10 cellular contexts compared by ENCODE assay signal in genomic region chr3:165837058-165837525, GRCh38. TPM values are rescaled to one million over a fixed set of nuclear protein-coding genes. Genes with fewer than 3 reads are reported as not detected.
DNase-seq lines count a peak whose midpoint lies in the region; ATAC-seq, FAIRE-seq and TF ChIP-seq lines count a peak whose summit lies in the region.
"Had no signal": no experiment of that assay in that cellular context is flagged by ENCODE, and none has a peak within 500 bp of the region (broad histone marks: within the 10 kb centered on the region; RNA-seq: fewer than 3 reads in every experiment).

Gene BCHE, minus strand, starts transcription at chr3:165837423. Its CDS starts 6,390 bp downstream, at chr3:165831033.

- 6% methylated on average over 6 of the region's 6 CpGs for whole genome bisulfite sequencing in suprapubic skin

- H3K4me1 ChIP-seq in KMS-11 (ENCODE audit: low read depth, poor library complexity, severe bottlenecking) (peaks cover 59% of the 10 kb centered on the region), astrocyte (ENCODE audit: insufficient read depth, low read length) (no peaks in the 10 kb centered on the region), iPS-15b (ENCODE audit: control insufficient read depth, insufficient read depth, low read length) (peaks cover 3% of the 10 kb centered on the region), suprapubic skin (peaks cover 13% of the 10 kb centered on the region)

- no peaks in the 10 kb centered on the region for H3K27me3 Mint-ChIP-seq in astrocyte (ENCODE audit: low read depth, unreplicated experiment)
- H3K27me3 Mint-ChIP-seq: IgD-negative memory B cell had no signal

- no peak for TF ChIP-seq EP300 in suprapubic skin (IDR thresholded peaks at IDR 0.05)

- no peaks in the 10 kb centered on the region for H3K36me3 Mint-ChIP-seq in astrocyte (ENCODE audit: low read depth, unreplicated experiment)
- H3K36me3 Mint-ChIP-seq: IgD-negative memory B cell had no signal

- H3K9me3 Mint-ChIP-seq in astrocyte (ENCODE audit: unreplicated experiment): no peaks in the 10 kb centered on the region

- H3K9ac ChIP-seq in KMS-11 (peak within 1 kb of the TSS; percentile 33), astrocyte (ENCODE audit: low read length) (peak within 1 kb of the TSS; percentile 75), iPS-15b (ENCODE audit: low read depth, low read length) (no peak within 1 kb of the TSS)

- H3K79me2 ChIP-seq in KMS-11 (ENCODE audit: insufficient read depth, low read depth): no peaks in the 10 kb centered on the region
- no peaks in the 10 kb centered on the region for H3K79me2 ChIP-seq in astrocyte (ENCODE audit: insufficient read depth, low read length)

- H3K4me3 Mint-ChIP-seq in astrocyte (ENCODE audit: unreplicated experiment): peak within 1 kb of the TSS; percentile 78
- H3K4me3 Mint-ChIP-seq: IgD-negative memory B cell had no signal

- no peak for FAIRE-seq in astrocyte (lab: Jason Lieb, UNC)
- FAIRE-seq: islet of Langerhans had no signal

- no peak for TF ChIP-seq CTCF in KMS-11 (conservative IDR thresholded peaks at IDR 0.05; ENCODE audit: low read depth, low read length)
- TF ChIP-seq CTCF in astrocyte (IDR thresholded peaks at IDR 0.05; ENCODE audit: insufficient read depth, low read depth, low read length): no peak
- TF ChIP-seq CTCF in suprapubic skin (IDR thresholded peaks at IDR 0.05): no peak

- peak within 1 kb of the TSS; percentile 28 for H3K27ac ChIP-seq in KMS-11
- H3K27ac ChIP-seq in astrocyte (ENCODE audit: low read depth, low read length): peak within 1 kb of the TSS; percentile 35
- H3K27ac ChIP-seq in suprapubic skin: peak within 1 kb of the TSS; percentile 54

- H2AFZ ChIP-seq in KMS-11 (ENCODE audit: low read depth): peak within 1 kb of the TSS; percentile 32; the same call in 1 of the 2 replicates
- H2AFZ ChIP-seq in astrocyte (ENCODE audit: low read depth, low read length): peak within 1 kb of the TSS; percentile 87

- DNase-seq in astrocyte (ENCODE audit: low read depth): peak; percentile 60
- no peak for DNase-seq in suprapubic skin (ENCODE audit: low spot score in 2 of 2)
- no peak for DNase-seq in stimulated activated CD4-positive, alpha-beta T cell treated with anti-CD3 and anti-CD28 coated beads, Interleukin-2, amount 100 ng/mL, for 48 hours
- DNase-seq in GOT3 (lab: John Stamatoyannopoulos, UW): no peak

- peaks cover 2% of the 10 kb centered on the region for H3K4me1 Mint-ChIP-seq in astrocyte (ENCODE audit: low read depth, unreplicated experiment)
- H3K4me1 Mint-ChIP-seq: IgD-negative memory B cell had no signal

- H3K27ac Mint-ChIP-seq in astrocyte (ENCODE audit: unreplicated experiment): peak within 1 kb of the TSS; percentile 34
- H3K27ac Mint-ChIP-seq: IgD-negative memory B cell had no signal

- H3K9me3 ChIP-seq in astrocyte (ENCODE audit: insufficient read depth, low read depth, low read length) (no peaks in the 10 kb centered on the region), iPS-15b (ENCODE audit: control insufficient read depth, insufficient read depth, low read length) (no peaks in the 10 kb centered on the region), suprapubic skin (no peaks in the 10 kb centered on the region)

- no peak for TF ChIP-seq POLR2A in suprapubic skin (IDR thresholded peaks at IDR 0.05)

- H4K20me1 ChIP-seq in KMS-11 (ENCODE audit: insufficient read depth) (no peaks in the 10 kb centered on the region), astrocyte (ENCODE audit: insufficient read depth, low read length) (no peaks in the 10 kb centered on the region)

- no peak within 1 kb of the TSS for H3K4me3 ChIP-seq in KMS-11 (IDR thresholded peaks at IDR 0.05; ENCODE audit: insufficient read depth, low read depth, low read length)
- peak within 1 kb of the TSS; percentile 62 for H3K4me3 ChIP-seq in astrocyte (ENCODE audit: insufficient read depth, low read depth, low read length)
- peak within 1 kb of the TSS; percentile 18 for H3K4me3 ChIP-seq in iPS-15b (ENCODE audit: low read depth, low read length)
- H3K4me3 ChIP-seq in suprapubic skin: peak within 1 kb of the TSS; percentile 38

- H3K36me3 ChIP-seq in KMS-11 (ENCODE audit: insufficient read depth) (no peaks in the 10 kb centered on the region), astrocyte (ENCODE audit: insufficient read depth, low read length) (no peaks in the 10 kb centered on the region), iPS-15b (ENCODE audit: control insufficient read depth, insufficient read depth, low read length) (no peaks in the 10 kb centered on the region), suprapubic skin (no peaks in the 10 kb centered on the region)

- ATAC-seq in GM21515 (IDR thresholded peaks at IDR 0.05; ENCODE audit: unreplicated experiment) (no peak), GM21447 (IDR thresholded peaks at IDR 0.05; ENCODE audit: unreplicated experiment) (no peak)

- peak within 1 kb of the TSS; percentile 14; the same call in 1 of the 2 replicates for H3K4me2 ChIP-seq in KMS-11
- peak within 1 kb of the TSS; percentile 82 for H3K4me2 ChIP-seq in astrocyte (ENCODE audit: low read length)

- H3K27me3 ChIP-seq in KMS-11 (ENCODE audit: insufficient read depth, low read depth) (no peaks in the 10 kb centered on the region), astrocyte (ENCODE audit: insufficient read depth, low read length) (no peaks in the 10 kb centered on the region), iPS-15b (ENCODE audit: control insufficient read depth, insufficient read depth, low read length) (no peaks in the 10 kb centered on the region), suprapubic skin (no peaks in the 10 kb centered on the region)

RNA-seq across cellular contexts. Expression of gene BCHE, which starts in this region (rescaled TPM):
- total RNA-seq in astrocyte (9.2 and 10.6 TPM in 2 replicates), suprapubic skin (1 to 10 TPM; 4.6 to 6.4 (median 5.3) TPM)
